In genomic region chr7:24054231-24054630, GRCh38 we compare ENCODE assay signal across 19 cellular contexts.
"Had no signal": no experiment of that assay in that cellular context is flagged by ENCODE, and none has a peak within 500 bp of the region (broad histone marks: within the 10 kb centered on the region; RNA-seq: fewer than 3 reads in every experiment).

No MANE protein-coding gene starts in this region.

- H3K27me3 ChIP-seq: brain microvascular endothelial cell had no signal

- H3K4me1 Mint-ChIP-seq: activated B cell treated with CpG ODN at 0.5 μM for 24 hours; activated CD4-positive, alpha-beta T cell treated with anti-CD3 and anti-CD28 coated beads, Interleukin-2, amount 10 ng/mL, durations not matched to agents 24 days and 14 days; activated naive CD8-positive, alpha-beta T cell treated with anti-CD3 and anti-CD28 coated beads for 36 hours had no signal

- H3K36me3 ChIP-seq: brain microvascular endothelial cell had no signal

- DNase-seq: activated B cell treated with CpG ODN at 0.5 μM for 24 hours; activated CD4-positive, alpha-beta T cell treated with anti-CD3 and anti-CD28 coated beads for 1 hour; activated CD4-positive, alpha-beta T cell treated with anti-CD3 and anti-CD28 coated beads, Interleukin-2, amount 10 ng/mL, durations not matched to agents 24 days and 14 days; activated CD4-positive, alpha-beta T cell treated with anti-CD3 and anti-CD28 coated beads, Interleukin-2, amount 50 U/mL, for 48 hours; activated gamma-delta T cell; activated naive CD4-positive, alpha-beta T cell treated with anti-CD3 and anti-CD28 coated beads for 36 hours; activated naive CD8-positive, alpha-beta T cell treated with anti-CD3 and anti-CD28 coated beads for 36 hours; activated T-cell treated with anti-CD3 and anti-CD28 coated beads, Interleukin-2, amount 50 U/mL, for 4 hours; brain microvascular endothelial cell; cerebellar nuclear complex; Kasumi-1; KBM-7; NCI-H187 treated with DMSO at 0.1 percent for 48 hours; NCI-H524; NCI-H774; SHP77 treated with DMSO at 0.1 percent for 48 hours; T-cell; T-helper 2 cell; T1000 had no signal

- H3K36me3 Mint-ChIP-seq: activated naive CD8-positive, alpha-beta T cell treated with anti-CD3 and anti-CD28 coated beads for 36 hours; T-cell had no signal

- H3K4me3 Mint-ChIP-seq: activated B cell treated with CpG ODN at 0.5 μM for 24 hours; activated CD4-positive, alpha-beta T cell treated with anti-CD3 and anti-CD28 coated beads, Interleukin-2, amount 10 ng/mL, durations not matched to agents 24 days and 14 days; activated naive CD4-positive, alpha-beta T cell treated with anti-CD3 and anti-CD28 coated beads for 36 hours; activated naive CD8-positive, alpha-beta T cell treated with anti-CD3 and anti-CD28 coated beads for 36 hours; activated T-cell treated with anti-CD3 and anti-CD28 coated beads, Interleukin-2, amount 50 U/mL, for 4 hours; T-cell had no signal

- ATAC-seq: activated T-cell treated with anti-CD3 and anti-CD28 coated beads, Interleukin-2, amount 50 U/mL, for 4 hours; T-cell had no signal

- H3K9me3 Mint-ChIP-seq: activated B cell treated with CpG ODN at 0.5 μM for 24 hours; activated CD4-positive, alpha-beta T cell treated with anti-CD3 and anti-CD28 coated beads, Interleukin-2, amount 10 ng/mL, durations not matched to agents 24 days and 14 days; activated naive CD4-positive, alpha-beta T cell treated with anti-CD3 and anti-CD28 coated beads for 36 hours; activated naive CD8-positive, alpha-beta T cell treated with anti-CD3 and anti-CD28 coated beads for 36 hours; activated T-cell treated with anti-CD3 and anti-CD28 coated beads, Interleukin-2, amount 50 U/mL, for 4 hours; T-cell had no signal

- H3K27ac Mint-ChIP-seq: activated B cell treated with CpG ODN at 0.5 μM for 24 hours; activated CD4-positive, alpha-beta T cell treated with anti-CD3 and anti-CD28 coated beads, Interleukin-2, amount 10 ng/mL, durations not matched to agents 24 days and 14 days; activated naive CD4-positive, alpha-beta T cell treated with anti-CD3 and anti-CD28 coated beads for 36 hours; activated naive CD8-positive, alpha-beta T cell treated with anti-CD3 and anti-CD28 coated beads for 36 hours; T-cell had no signal
